ENCODE assay signal across 13 cellular contexts in the genomic region with DNA sequence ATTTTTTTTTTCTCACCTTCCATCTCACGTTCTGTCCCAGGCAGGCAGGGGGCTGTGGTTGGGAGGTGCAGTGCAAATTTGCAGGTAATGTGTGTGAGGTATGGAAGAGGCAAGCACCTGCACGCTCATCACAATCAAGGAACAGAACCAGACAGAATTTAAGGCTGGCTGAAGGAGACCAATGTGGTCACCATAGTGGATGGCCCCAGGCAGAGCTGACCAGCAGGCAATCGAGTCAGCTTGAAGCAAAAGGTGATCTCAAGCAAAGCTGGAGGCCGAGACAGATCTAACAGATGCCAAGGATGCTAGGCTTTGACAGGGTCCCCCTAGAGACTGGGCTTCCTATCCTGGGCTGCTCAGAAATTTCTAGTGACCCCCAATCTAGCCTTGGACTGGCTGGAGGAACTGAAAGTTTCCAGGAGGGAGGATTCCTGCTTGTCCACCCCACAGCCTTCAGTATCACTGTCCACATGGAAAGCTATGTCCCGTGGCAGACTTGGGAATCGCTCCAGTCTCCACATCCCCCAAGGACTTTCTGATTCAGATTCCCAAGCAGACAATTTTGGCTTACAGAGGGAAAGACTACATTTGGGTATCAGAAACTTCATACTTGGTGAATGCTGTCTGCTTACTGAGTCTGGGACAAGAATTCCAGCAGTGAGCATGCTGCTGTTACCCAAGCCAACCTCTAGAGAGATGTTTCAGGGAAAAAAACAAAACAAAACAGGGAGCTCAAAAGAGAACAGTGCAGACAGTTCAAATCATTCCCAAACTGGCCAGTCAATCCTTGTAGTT. TPM values are rescaled to one million over a fixed set of nuclear protein-coding genes. Genes with fewer than 3 reads are reported as not detected.
A peak's percentile ranks its signal among the peaks of the same experiment; 100 is the strongest.
DNase-seq lines count a peak whose midpoint lies in the region; ATAC-seq and TF ChIP-seq lines count a peak whose summit lies in the region.
"Had no signal": no experiment of that assay in that cellular context is flagged by ENCODE, and none has a peak within 500 bp of the region (broad histone marks: within the 10 kb centered on the region; RNA-seq: fewer than 3 reads in every experiment).

No MANE protein-coding gene starts in this region.

- peaks cover 0 to 10% of the 10 kb centered on the region in 2 donors for H3K4me1 ChIP-seq in ascending aorta
- H3K4me1 ChIP-seq in gastrocnemius medialis: peaks cover 52 to 57% of the 10 kb centered on the region in 2 donors
- peaks cover 4% of the 10 kb centered on the region; the same call in 1 of the 2 replicates for H3K4me1 ChIP-seq in Caco-2
- H3K4me1 ChIP-seq: colonic mucosa had no signal

- no peak overlapping the region for H3K4me3 ChIP-seq in BJ (ENCODE audit: low read depth, low read length)
- no peak overlapping the region for H3K4me3 ChIP-seq in ascending aorta
- no peak overlapping the region for H3K4me3 ChIP-seq in gastrocnemius medialis
- H3K4me3 ChIP-seq in Caco-2 (ENCODE audit: low read depth, low read length): no peak overlapping the region
- H3K4me3 ChIP-seq: colonic mucosa had no signal

- CTCF ChIA-PET in BJ (lab: Yijun Ruan, JAX) (interaction anchor here (0.7 to 1.2 kb wide), 6 partner anchors 7 to 145 kb away, joined by 3 to 6 read pairs (median 4); a partner anchor contains a TSS), Caco-2 (lab: Charles Lee) (interaction anchor here (0.6 to 0.9 kb wide), 3 partner anchors 10 to 111 kb away, joined by 3 to 5 read pairs (median 3); no protein-coding TSS in a partner anchor)

- no peaks in the 10 kb centered on the region for H3K27me3 ChIP-seq in BJ (ENCODE audit: control insufficient read depth, insufficient read depth, low read length)
- no peaks in the 10 kb centered on the region for H3K27me3 ChIP-seq in ascending aorta
- no peaks in the 10 kb centered on the region for H3K27me3 ChIP-seq in gastrocnemius medialis
- H3K27me3 ChIP-seq in Caco-2 (replicated peaks; ENCODE audit: control insufficient read depth, insufficient read depth, low read length): no peaks in the 10 kb centered on the region
- H3K27me3 ChIP-seq: colonic mucosa had no signal

- no peak for DNase-seq in BJ (ENCODE audit: low read depth)
- DNase-seq in ascending aorta (ENCODE audit: low spot score in 2 of 2): no peak
- no peak for DNase-seq in glutamatergic neuron
- no peak for DNase-seq in gastrocnemius medialis
- DNase-seq in activated CD4-positive, alpha-beta T cell treated with anti-CD3 and anti-CD28 coated beads, Interleukin-2, amount 50 U/mL, for 4 hours: no peak
- DNase-seq in NCI-H2171 (lab: John Stamatoyannopoulos, UW): no peak
- no peak for DNase-seq in NCI-H1436 treated with DMSO at 0.1 percent for 48 hours (lab: John Stamatoyannopoulos, UW)
- no peak for DNase-seq in Caco-2
- DNase-seq: CD4-positive, alpha-beta memory T cell; colonic mucosa; KG1; NCI-H345; SIG-M5 had no signal

- ATAC-seq in gastrocnemius medialis: no peak

- TF ChIP-seq CTCF in BJ (IDR thresholded peaks at IDR 0.05; ENCODE audit: insufficient read depth, low read depth, low read length) (peak; percentile 28), ascending aorta (IDR thresholded peaks at IDR 0.05) (peak in 1 of 3 experiments; percentile 9), glutamatergic neuron (IDR thresholded peaks at IDR 0.05; ENCODE audit: partially characterized antibody, unreplicated experiment) (no peak), gastrocnemius medialis (IDR thresholded peaks at IDR 0.05 in 4 of 5, conservative IDR thresholded peaks at IDR 0.05 in 1 of 5) (no peak), Caco-2 (IDR thresholded peaks at IDR 0.05; ENCODE audit: insufficient read depth in 1 of 2, low read depth in 1 of 2, low read length in 1 of 2, severe bottlenecking in 1 of 2, unreplicated experiment in 1 of 2) (no peak)

- H3K4me3 Mint-ChIP-seq in glutamatergic neuron (ENCODE audit: unreplicated experiment) (peak overlapping the region; percentile 34), Caco-2 (ENCODE audit: unreplicated experiment) (no peak overlapping the region)
- H3K4me3 Mint-ChIP-seq: CD4-positive, alpha-beta memory T cell had no signal

- no peaks in the 10 kb centered on the region for H3K36me3 ChIP-seq in BJ (ENCODE audit: control insufficient read depth, insufficient read depth, low read length)
- no peaks in the 10 kb centered on the region for H3K36me3 ChIP-seq in ascending aorta
- H3K36me3 ChIP-seq in gastrocnemius medialis: no peaks in the 10 kb centered on the region
- no peaks in the 10 kb centered on the region for H3K36me3 ChIP-seq in Caco-2 (ENCODE audit: control insufficient read depth, insufficient read depth, low read length)
- H3K36me3 ChIP-seq: colonic mucosa had no signal

- in situ Hi-C loops in gastrocnemius medialis (cut with MboI; ENCODE audit: low sequenced_read_pairs in 4 of 4): no loop called here

- intact Hi-C loops in ascending aorta (cut with DNase I): no loop called here
- intact Hi-C loops in gastrocnemius medialis (cut with DNase I; ENCODE audit: low total_unique reads): no loop called here
- intact Hi-C loops in Caco-2 (cut with micrococcal nuclease; ENCODE audit: unreplicated experiment): no loop called here

- H3K27ac Mint-ChIP-seq in glutamatergic neuron (ENCODE audit: unreplicated experiment) (peak overlapping the region; percentile 23), Caco-2 (ENCODE audit: unreplicated experiment) (no peak overlapping the region)
- H3K27ac Mint-ChIP-seq: CD4-positive, alpha-beta memory T cell had no signal

- H3K4me1 Mint-ChIP-seq in glutamatergic neuron (ENCODE audit: low read depth, unreplicated experiment) (peaks cover 6% of the 10 kb centered on the region), Caco-2 (ENCODE audit: low read depth, unreplicated experiment) (no peaks in the 10 kb centered on the region)
- H3K4me1 Mint-ChIP-seq: CD4-positive, alpha-beta memory T cell had no signal

- H3K36me3 Mint-ChIP-seq in glutamatergic neuron (ENCODE audit: unreplicated experiment) (no peaks in the 10 kb centered on the region), Caco-2 (ENCODE audit: insufficient read depth, unreplicated experiment) (peaks cover 5% of the 10 kb centered on the region)
- H3K36me3 Mint-ChIP-seq: CD4-positive, alpha-beta memory T cell had no signal

- H3K9me3 Mint-ChIP-seq in glutamatergic neuron (ENCODE audit: unreplicated experiment) (no peaks in the 10 kb centered on the region), Caco-2 (ENCODE audit: unreplicated experiment) (no peaks in the 10 kb centered on the region)
- H3K9me3 Mint-ChIP-seq: CD4-positive, alpha-beta memory T cell had no signal

- BruUV-seq in Caco-2 (replicated peaks; lab: Mats Ljungman, UMichigan): no TSS peak

- peaks cover 2% of the 10 kb centered on the region for H3K27me3 Mint-ChIP-seq in glutamatergic neuron (ENCODE audit: unreplicated experiment)
- no peaks in the 10 kb centered on the region for H3K27me3 Mint-ChIP-seq in Caco-2 (ENCODE audit: insufficient read depth, unreplicated experiment)

- H3K27ac ChIP-seq in ascending aorta: peak overlapping the region; percentile 67 to 68
- H3K27ac ChIP-seq in gastrocnemius medialis: peak overlapping the region; percentile 83 to 94 (median 90)
- H3K27ac ChIP-seq: colonic mucosa had no signal

- H3K9me3 ChIP-seq in ascending aorta (no peaks in the 10 kb centered on the region), gastrocnemius medialis (no peaks in the 10 kb centered on the region), Caco-2 (no peaks in the 10 kb centered on the region)
- H3K9me3 ChIP-seq: colonic mucosa had no signal

- POLR2A ChIA-PET in BJ (lab: Charles Lee): no interaction called here
- POLR2A ChIA-PET in Caco-2 (lab: Charles Lee): interaction anchor here (1.2 kb wide), 1 partner anchor 15 kb away, joined by 5 read pairs; no protein-coding TSS in a partner anchor

- TF ChIP-seq POLR2A in gastrocnemius medialis (IDR thresholded peaks at IDR 0.05): no peak

RNA-seq across cellular contexts. Expression of a gene that starts 9.0 kb away (rescaled TPM):
- polyA plus RNA-seq in BJ (2011; rRNA removed): 13.4 and 16.4 TPM in 2 replicates
- polyA minus RNA-seq in BJ (2011; rRNA and poly(A)+ RNA removed): 18.9 and 20.1 TPM in 2 replicates
- 36.9 TPM for total RNA-seq in ascending aorta
- total RNA-seq in glutamatergic neuron (ENCODE audit: unreplicated experiment): 132 TPM
- 1 to 10 TPM; 6.0 to 9.8 (median 8.1) TPM for total RNA-seq in gastrocnemius medialis
- 65.6 and 74.0 TPM in 2 replicates for total RNA-seq in Caco-2 (2022)

RNA-seq across cellular contexts. Expression of a gene that starts 44.4 kb away (rescaled TPM):
- 21.1 and 30.6 TPM in 2 replicates for polyA plus RNA-seq in BJ (2011; rRNA removed)
- polyA minus RNA-seq in BJ (2011; rRNA and poly(A)+ RNA removed): 30.9 and 31.4 TPM in 2 replicates
- total RNA-seq in ascending aorta (38.1 TPM), glutamatergic neuron (ENCODE audit: unreplicated experiment) (49.8 TPM), gastrocnemius medialis (10 to 100 TPM; 16.4 to 24.7 (median 16.8) TPM), Caco-2 (2022) (37.9 and 40.6 TPM in 2 replicates)
